Comparison of ENCODE assay signal across 25 cellular contexts in genomic region chr3:178850452-178851166, GRCh38.
"Had no signal": no experiment of that assay in that cellular context is flagged by ENCODE, and none has a peak within 500 bp of the region (broad histone marks: within the 10 kb centered on the region; RNA-seq: fewer than 3 reads in every experiment).

No MANE protein-coding gene starts in this region.

- H3K9me3 Mint-ChIP-seq: activated CD4-positive, alpha-beta memory T cell treated with anti-CD3 and anti-CD28 coated beads for 36 hours; activated CD4-positive, alpha-beta T cell treated with anti-CD3 and anti-CD28 coated beads, Interleukin-2, amount 10 ng/mL, durations not matched to agents 24 days and 14 days; activated naive CD4-positive, alpha-beta T cell treated with anti-CD3 and anti-CD28 coated beads for 36 hours; activated naive CD8-positive, alpha-beta T cell treated with anti-CD3 and anti-CD28 coated beads for 36 hours; activated T-helper 1 cell treated with anti-CD3 and anti-CD28 coated beads, Interleukin-12 subunit alpha, Interleukin-12 subunit beta, Interleukin-2, Interleukin-4 antibody, amounts not matched to agents 30 ng/mL and 10 ng/mL and 1 ng/mL, durations not matched to agents 14 hours and 24 hours and 36 hours; brain; nephron progenitor cell had no signal

- H3K4me3 Mint-ChIP-seq: activated CD4-positive, alpha-beta memory T cell treated with anti-CD3 and anti-CD28 coated beads for 36 hours; activated CD4-positive, alpha-beta T cell treated with anti-CD3 and anti-CD28 coated beads, Interleukin-2, amount 10 ng/mL, durations not matched to agents 24 days and 14 days; activated naive CD4-positive, alpha-beta T cell treated with anti-CD3 and anti-CD28 coated beads for 36 hours; activated naive CD8-positive, alpha-beta T cell treated with anti-CD3 and anti-CD28 coated beads for 36 hours; activated T-helper 1 cell treated with anti-CD3 and anti-CD28 coated beads, Interleukin-12 subunit alpha, Interleukin-12 subunit beta, Interleukin-2, Interleukin-4 antibody, amounts not matched to agents 30 ng/mL and 10 ng/mL and 1 ng/mL, durations not matched to agents 14 hours and 24 hours and 36 hours; brain; effector memory CD8-positive, alpha-beta T cell; nephron progenitor cell had no signal

- ATAC-seq: effector memory CD8-positive, alpha-beta T cell; gastroesophageal sphincter; left lobe of liver; psoas muscle had no signal

- H3K4me1 Mint-ChIP-seq: activated CD4-positive, alpha-beta T cell treated with anti-CD3 and anti-CD28 coated beads, Interleukin-2, amount 10 ng/mL, durations not matched to agents 24 days and 14 days; activated naive CD8-positive, alpha-beta T cell treated with anti-CD3 and anti-CD28 coated beads for 36 hours; nephron progenitor cell had no signal

- H3K27me3 Mint-ChIP-seq: activated CD4-positive, alpha-beta memory T cell treated with anti-CD3 and anti-CD28 coated beads for 36 hours; activated CD4-positive, alpha-beta T cell treated with anti-CD3 and anti-CD28 coated beads, Interleukin-2, amount 10 ng/mL, durations not matched to agents 24 days and 14 days; activated naive CD8-positive, alpha-beta T cell treated with anti-CD3 and anti-CD28 coated beads for 36 hours; brain; effector memory CD8-positive, alpha-beta T cell had no signal

- H3K36me3 Mint-ChIP-seq: activated CD4-positive, alpha-beta memory T cell treated with anti-CD3 and anti-CD28 coated beads for 36 hours; activated naive CD8-positive, alpha-beta T cell treated with anti-CD3 and anti-CD28 coated beads for 36 hours; brain had no signal

- H3K27ac Mint-ChIP-seq: activated CD4-positive, alpha-beta memory T cell treated with anti-CD3 and anti-CD28 coated beads for 36 hours; activated CD4-positive, alpha-beta T cell treated with anti-CD3 and anti-CD28 coated beads, Interleukin-2, amount 10 ng/mL, durations not matched to agents 24 days and 14 days; activated naive CD4-positive, alpha-beta T cell treated with anti-CD3 and anti-CD28 coated beads for 36 hours; activated naive CD8-positive, alpha-beta T cell treated with anti-CD3 and anti-CD28 coated beads for 36 hours; activated T-helper 1 cell treated with anti-CD3 and anti-CD28 coated beads, Interleukin-12 subunit alpha, Interleukin-12 subunit beta, Interleukin-2, Interleukin-4 antibody, amounts not matched to agents 30 ng/mL and 10 ng/mL and 1 ng/mL, durations not matched to agents 14 hours and 24 hours and 36 hours; effector memory CD8-positive, alpha-beta T cell; nephron progenitor cell had no signal

- DNase-seq: activated CD4-positive, alpha-beta memory T cell treated with anti-CD3 and anti-CD28 coated beads for 36 hours; activated CD4-positive, alpha-beta T cell treated with anti-CD3 and anti-CD28 coated beads, Interleukin-2, amount 10 ng/mL, durations not matched to agents 24 days and 14 days; activated CD4-positive, CD25-positive, alpha-beta regulatory T cell treated with anti-CD3 and anti-CD28 coated beads, Interleukin-2, amount 50 U/mL, for 72 hours; activated CD8-positive, alpha-beta memory T cell treated with anti-CD3 and anti-CD28 coated beads, Interleukin-2, amount 50 U/mL, for 4 hours; activated effector memory CD4-positive, alpha-beta T cell treated with anti-CD3 and anti-CD28 coated beads, Interleukin-2, amount 50 U/mL, for 16 hours; activated naive CD4-positive, alpha-beta T cell treated with anti-CD3 and anti-CD28 coated beads for 36 hours; activated naive CD8-positive, alpha-beta T cell treated with anti-CD3 and anti-CD28 coated beads for 36 hours; activated T-cell treated with anti-CD3 and anti-CD28 coated beads, Interleukin-2, amount 50 U/mL, for 1 hour; adrenal gland; dorsolateral prefrontal cortex; effector memory CD8-positive, alpha-beta T cell; erythroblast; kidney glomerular epithelial cell; lower lobe of right lung; nephron progenitor cell; psoas muscle; spleen; stimulated activated CD4-positive, alpha-beta T cell treated with anti-CD3 and anti-CD28 coated beads, Interleukin-2, amount 100 ng/mL, for 48 hours; stimulated activated naive CD4-positive, alpha-beta T cell treated with Interleukin-2 at 50 U/mL for 16 hours; testis; transverse colon had no signal
